In the genomic region with DNA sequence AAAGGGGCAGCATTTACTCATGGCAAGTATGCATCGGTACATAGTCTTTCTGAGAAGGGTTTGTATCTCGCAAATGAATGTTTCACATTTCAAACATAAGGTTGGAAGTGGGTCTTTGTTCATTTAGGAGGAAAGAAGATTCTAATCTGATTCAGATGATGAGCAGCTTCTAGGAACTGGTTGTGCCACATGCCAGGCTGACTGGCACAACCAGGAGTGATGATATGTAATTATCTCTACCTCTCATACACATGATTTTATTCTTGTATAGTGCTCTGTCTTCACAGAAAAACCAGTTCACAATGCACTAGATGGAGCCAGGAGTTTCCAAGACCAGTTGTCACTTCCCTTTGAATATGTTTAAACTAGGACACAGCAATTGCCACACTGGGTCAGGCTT, we compare ENCODE assay signal across 27 cellular contexts. TPM values are rescaled to one million over a fixed set of nuclear protein-coding genes. Genes with fewer than 3 reads are reported as not detected.
DNase-seq lines count a peak whose midpoint lies in the region; ATAC-seq and TF ChIP-seq lines count a peak whose summit lies in the region.
"Had no signal": no experiment of that assay in that cellular context is flagged by ENCODE, and none has a peak within 500 bp of the region (broad histone marks: within the 10 kb centered on the region; RNA-seq: fewer than 3 reads in every experiment).

No MANE protein-coding gene starts in this region.

- H3K79me1 ChIP-seq in H9 (ENCODE audit: insufficient read depth, low read depth, low read length, poor library complexity, severe bottlenecking): no peaks in the 10 kb centered on the region

- no peak overlapping the region for H2BK15ac ChIP-seq in H9 (ENCODE audit: low read depth, low read length)

- H3K27me3 ChIP-seq in PC-3 (ENCODE audit: low read length) (no peaks in the 10 kb centered on the region), foreskin keratinocyte (no peaks in the 10 kb centered on the region), upper lobe of left lung (no peaks in the 10 kb centered on the region), H9 (ENCODE audit: insufficient read depth, low read length) (no peaks in the 10 kb centered on the region)
- H3K27me3 ChIP-seq: BE2C, BLaER1 had no signal

- ATAC-seq in PC-3 (no peak), foreskin keratinocyte (peak; percentile 50), HG03039 (IDR thresholded peaks at IDR 0.05; ENCODE audit: unreplicated experiment) (no peak), upper lobe of left lung (ENCODE audit: low FRiP score in 2 of 2) (no peak), HG03175 (IDR thresholded peaks at IDR 0.05; ENCODE audit: unreplicated experiment) (no peak)
- ATAC-seq: GM12878 had no signal

- no peak for TF ChIP-seq CTCF in PC-3 (conservative IDR thresholded peaks at IDR 0.05; ENCODE audit: low read depth, low read length)
- no peak for TF ChIP-seq CTCF in epithelial cell of esophagus (IDR thresholded peaks at IDR 0.05; ENCODE audit: insufficient read depth, low read depth, low read length, missing control alignments)
- TF ChIP-seq CTCF in foreskin keratinocyte (conservative IDR thresholded peaks at IDR 0.05): no peak
- no peak for TF ChIP-seq CTCF in upper lobe of left lung (IDR thresholded peaks at IDR 0.05)
- TF ChIP-seq CTCF in H9 (conservative IDR thresholded peaks at IDR 0.05): no peak

- H2BK20ac ChIP-seq in H9 (ENCODE audit: low read depth, low read length, poor library complexity, severe bottlenecking): no peak overlapping the region

- H3K4ac ChIP-seq in H9 (ENCODE audit: low read depth, low read length): no peak overlapping the region

- H3K36me3 ChIP-seq in PC-3 (ENCODE audit: low read depth, low read length): no peaks in the 10 kb centered on the region
- no peaks in the 10 kb centered on the region for H3K36me3 ChIP-seq in upper lobe of left lung
- H3K36me3 ChIP-seq: BE2C, BLaER1 had no signal

- TF ChIP-seq EP300 in upper lobe of left lung (IDR thresholded peaks at IDR 0.05): no peak

- CTCF ChIA-PET in PC-3 (lab: Charles Lee): no interaction called here

- POLR2A ChIA-PET in PC-3 (lab: Charles Lee; ENCODE audit: unreplicated experiment): no interaction called here

- WGBS in upper lobe of left lung, 2 donors: 96 to 98% methylated on average over 2 of the region's 2 CpGs
- WGBS in H9 (ENCODE audit: extremely low coverage, insufficient read length, low lambda C conversion rate): no CpG with 5 or more reads among the region's 2 CpGs

- H3K79me2 ChIP-seq in PC-3 (ENCODE audit: low read length): no peaks in the 10 kb centered on the region
- no peaks in the 10 kb centered on the region for H3K79me2 ChIP-seq in H9 (ENCODE audit: insufficient read depth, low read length)

- H2BK12ac ChIP-seq in H9 (ENCODE audit: insufficient read length, low read depth, low read length): no peak overlapping the region

- no peak overlapping the region for H3K18ac ChIP-seq in H9 (ENCODE audit: insufficient read length, low read depth, low read length)

- peaks cover 3% of the 10 kb centered on the region in 2 experiments for H3K4me1 Mint-ChIP-seq in H9
- H3K4me1 Mint-ChIP-seq: CD14-positive monocyte; CD4-positive, alpha-beta memory T cell; CD4-positive, CD25-positive, alpha-beta regulatory T cell; CD8-positive, alpha-beta memory T cell had no signal

- peak; percentile 12 for DNase-seq in NCI-H69 (lab: John Stamatoyannopoulos, UW)
- peak; percentile 9 for DNase-seq in PC-3
- peak; percentile 59 for DNase-seq in epithelial cell of esophagus (ENCODE audit: low read depth)
- peak in 1 of 2 donors; percentile 32 for DNase-seq in foreskin keratinocyte
- no peak for DNase-seq in upper lobe of left lung
- no peak for DNase-seq in H9
- DNase-seq: 8988T; ACHN; BE2C; C1 segment of cervical spinal cord; CD4-positive, alpha-beta memory T cell; CD4-positive, CD25-positive, alpha-beta regulatory T cell; CD8-positive, alpha-beta memory T cell; COR-L47; DMS 273 treated with DMSO at 0.1 percent for 48 hours; DMS153; DMS53; DMS79; DND-41; EL; GDM1 had no signal

- no peak overlapping the region for H3K56ac ChIP-seq in H9 (ENCODE audit: insufficient read length, low read depth, low read length)

- H2AFZ ChIP-seq in PC-3 (ENCODE audit: low read length) (no peak overlapping the region), H9 (ENCODE audit: low read length) (no peak overlapping the region)

- no peak overlapping the region for H4K5ac ChIP-seq in H9 (ENCODE audit: insufficient read length, low read depth, low read length)

- no peak overlapping the region for H2BK120ac ChIP-seq in H9 (ENCODE audit: low read depth, low read length, poor library complexity, severe bottlenecking)

- H2AK5ac ChIP-seq in H9 (ENCODE audit: insufficient read length, low read length): no peak overlapping the region

- no peak for TF ChIP-seq POLR2A in upper lobe of left lung (IDR thresholded peaks at IDR 0.05)

- BruUV-seq in PC-3 (replicated peaks; lab: Mats Ljungman, UMichigan): no TSS peak

- H3K9me3 Mint-ChIP-seq in H9: no peaks in the 10 kb centered on the region

- H3K4me3 ChIP-seq in PC-3 (ENCODE audit: low read length) (no peak overlapping the region), epithelial cell of esophagus (ENCODE audit: low read length) (no peak overlapping the region), upper lobe of left lung (no peak overlapping the region)
- H3K4me3 ChIP-seq: BLaER1, GM12878 had no signal

- no peak overlapping the region for H2BK5ac ChIP-seq in H9 (ENCODE audit: insufficient read length, low read length)

- H3K4me3 Mint-ChIP-seq in H9: no peak overlapping the region
- H3K4me3 Mint-ChIP-seq: CD14-positive monocyte; CD4-positive, alpha-beta memory T cell; CD4-positive, CD25-positive, alpha-beta regulatory T cell; CD8-positive, alpha-beta memory T cell had no signal

- H3K23me2 ChIP-seq in H9 (ENCODE audit: insufficient read length, low read depth, low read length, poor library complexity, severe bottlenecking): no peaks in the 10 kb centered on the region

- no peak overlapping the region for H3K9ac ChIP-seq in PC-3 (ENCODE audit: low read length)
- no peak overlapping the region for H3K9ac ChIP-seq in H9 (ENCODE audit: extremely low read depth, insufficient read length, low read length)
- H3K9ac ChIP-seq: BLaER1 had no signal

- H3F3A ChIP-seq in PC-3 (ENCODE audit: low read length, unreplicated experiment): no peaks in the 10 kb centered on the region

- no peaks in the 10 kb centered on the region for H4K20me1 ChIP-seq in PC-3 (ENCODE audit: low read length)
- H4K20me1 ChIP-seq in H9 (ENCODE audit: control insufficient read depth, insufficient read depth, insufficient read length): no peaks in the 10 kb centered on the region
- H4K20me1 ChIP-seq: BLaER1 had no signal

- H3K27me3 Mint-ChIP-seq in H9 (ENCODE audit: low read depth): no peaks in the 10 kb centered on the region

- intact Hi-C loops in PC-3 (cut with micrococcal nuclease): no loop called here

- H3K4me2 ChIP-seq in PC-3 (ENCODE audit: low read length) (no peak overlapping the region), H9 (ENCODE audit: insufficient read depth, insufficient read length, low read length) (no peak overlapping the region)
- H3K4me2 ChIP-seq: BLaER1 had no signal

- no peak overlapping the region for H4K8ac ChIP-seq in H9 (replicated peaks; ENCODE audit: insufficient read length, low read depth, low read length)

- no peak overlapping the region; a peak in 1 of 7 replicates for H3K27ac Mint-ChIP-seq in H9
- H3K27ac Mint-ChIP-seq: CD14-positive monocyte; CD4-positive, alpha-beta memory T cell; CD4-positive, CD25-positive, alpha-beta regulatory T cell; CD8-positive, alpha-beta memory T cell had no signal

- H3K36me3 Mint-ChIP-seq in H9 (ENCODE audit: insufficient read depth in 1 of 3, low read depth in 3 of 3): no peaks in the 10 kb centered on the region
- H3K36me3 Mint-ChIP-seq: CD14-positive monocyte; CD4-positive, alpha-beta memory T cell; CD4-positive, CD25-positive, alpha-beta regulatory T cell; CD8-positive, alpha-beta memory T cell had no signal

- H3K4me1 ChIP-seq in PC-3 (ENCODE audit: insufficient read depth, low read length) (no peaks in the 10 kb centered on the region), foreskin keratinocyte (no peaks in the 10 kb centered on the region), upper lobe of left lung (no peaks in the 10 kb centered on the region), H9 (ENCODE audit: insufficient read depth, low read length) (no peaks in the 10 kb centered on the region; the same call in 1 of the 2 replicates)
- H3K4me1 ChIP-seq: BLaER1 had no signal

- H3K27ac ChIP-seq in PC-3 (ENCODE audit: low read length) (no peak overlapping the region), foreskin keratinocyte (no peak overlapping the region), upper lobe of left lung (no peak overlapping the region), H9 (ENCODE audit: insufficient read length, low read depth, low read length) (no peak overlapping the region)
- H3K27ac ChIP-seq: BLaER1 had no signal

- H3K9me3 ChIP-seq in PC-3 (ENCODE audit: low read length) (no peaks in the 10 kb centered on the region), upper lobe of left lung (no peaks in the 10 kb centered on the region), H9 (ENCODE audit: control insufficient read depth, low read depth, low read length) (no peaks in the 10 kb centered on the region)
- H3K9me3 ChIP-seq: BE2C, BLaER1 had no signal

- no peaks in the 10 kb centered on the region for H3K9me2 ChIP-seq in PC-3 (replicated peaks; ENCODE audit: low read length)

- H4K91ac ChIP-seq in H9 (ENCODE audit: insufficient read length, low read depth, low read length): no peak overlapping the region

- no peak overlapping the region for H3T11ph ChIP-seq in H9 (ENCODE audit: low read length)

- no peak overlapping the region for H3K14ac ChIP-seq in H9 (ENCODE audit: insufficient read depth, low read length)

- H3K23ac ChIP-seq in H9 (ENCODE audit: insufficient read length, low read depth, low read length): no peak overlapping the region

RNA-seq across cellular contexts. Expression of gene BEST3, which starts 13.7 kb away (rescaled TPM):
- total RNA-seq in PC-3 (2014; rRNA removed): 0.55 TPM in 1 of 2 replicates, not detected in the other
- 0.03 and 0.04 TPM in 2 replicates for total RNA-seq in foreskin keratinocyte
- 0.03 and 0.06 TPM in 2 replicates for polyA plus RNA-seq in foreskin keratinocyte
- total RNA-seq in upper lobe of left lung: not detected
- 0.11 and 0.42 TPM in 2 replicates for total RNA-seq in H9 (2021)
- total RNA-seq: CD4-positive, alpha-beta memory T cell; CD4-positive, CD25-positive, alpha-beta regulatory T cell; CD8-positive, alpha-beta memory T cell; GM12878 had no signal
- polyA plus RNA-seq: CD14-positive monocyte; CD4-positive, alpha-beta memory T cell; CD4-positive, CD25-positive, alpha-beta regulatory T cell; CD8-positive, alpha-beta memory T cell; GM12878 had no signal

RNA-seq across cellular contexts. Expression of gene RAB3IP, which starts 25.8 kb away (rescaled TPM):
- total RNA-seq in PC-3 (2014; rRNA removed) (22.2 and 28.6 TPM in 2 replicates), foreskin keratinocyte (14.4 and 15.4 TPM in 2 replicates), upper lobe of left lung (10 to 100 TPM; 24.1 to 99.5 (median 34.2) TPM), H9 (2021) (44.9 and 45.5 TPM in 2 replicates)
- 11.3 and 15.9 TPM in 2 replicates for polyA plus RNA-seq in foreskin keratinocyte
- total RNA-seq: G401 had no signal

Comparison
In these comparisons a context has a peak if more than half of its experiments do, and no peak if none do; other contexts are left out.
1. DNase-seq: peak in NCI-H69 (single experiment), PC-3 (single experiment) and epithelial cell of esophagus (single experiment); none in upper lobe of left lung (0 of 2) and H9 (single experiment).